29 cellular contexts compared by ENCODE assay signal in genomic region chr3:76231258-76231657, GRCh38.
"Had no signal": no experiment of that assay in that cellular context is flagged by ENCODE, and none has a peak within 500 bp of the region (broad histone marks: within the 10 kb centered on the region; RNA-seq: fewer than 3 reads in every experiment).

No MANE protein-coding gene starts in this region.

- H3K27ac Mint-ChIP-seq: stimulated activated effector memory CD8-positive, alpha-beta T cell treated with anti-CD3 and anti-CD28 coated beads, Interleukin-12 subunit alpha, Interleukin-12 subunit beta, amount 100 ng/mL, for 72 hours; stimulated activated memory B cell treated with anti-CD40 and anti-IgM and Interleukin-4, amounts not matched to agents 10 μg/mL and 1 μg/mL and 100 μg/mL, for 72 hours; stimulated activated naive B cell treated with anti-CD40 and anti-IgM and Interleukin-4, amounts not matched to agents 10 μg/mL and 1 μg/mL and 100 μg/mL, for 72 hours; stimulated activated naive CD8-positive, alpha-beta T cell treated with anti-CD3 and anti-CD28 coated beads, Interleukin-15, amount 100 ng/mL, for 72 hours; stimulated activated naive CD8-positive, alpha-beta T cell treated with anti-CD3 and anti-CD28 coated beads, Interleukin-15, Interleukin-2, amounts not matched to agents 100 ng/mL and 50 ng/mL, for 24 hours; type B pancreatic cell had no signal

- H3K9me3 ChIP-seq: suprapubic skin, testis, thoracic aorta, thyroid gland, tibial artery, tibial nerve, transverse colon, upper lobe of left lung, upper lobe of right lung, uterus, vagina had no signal

- H3K4me3 Mint-ChIP-seq: stimulated activated effector memory CD8-positive, alpha-beta T cell treated with anti-CD3 and anti-CD28 coated beads, Interleukin-12 subunit alpha, Interleukin-12 subunit beta, amount 100 ng/mL, for 72 hours; stimulated activated memory B cell treated with anti-CD40 and anti-IgM and Interleukin-4, amounts not matched to agents 10 μg/mL and 1 μg/mL and 100 μg/mL, for 72 hours; stimulated activated naive B cell treated with anti-CD40 and anti-IgM and Interleukin-4, amounts not matched to agents 10 μg/mL and 1 μg/mL and 100 μg/mL, for 72 hours; stimulated activated naive CD8-positive, alpha-beta T cell treated with anti-CD3 and anti-CD28 coated beads, Interleukin-15, amount 100 ng/mL, for 72 hours; stimulated activated naive CD8-positive, alpha-beta T cell treated with anti-CD3 and anti-CD28 coated beads, Interleukin-15, Interleukin-2, amounts not matched to agents 100 ng/mL and 50 ng/mL, for 24 hours; type B pancreatic cell had no signal

- ATAC-seq: stimulated activated effector memory CD8-positive, alpha-beta T cell treated with anti-CD3 and anti-CD28 coated beads, Interleukin-12 subunit alpha, Interleukin-12 subunit beta, amount 100 ng/mL, for 72 hours; stimulated activated memory B cell treated with anti-CD40 and anti-IgM and Interleukin-4, amounts not matched to agents 10 μg/mL and 1 μg/mL and 100 μg/mL, for 72 hours; stimulated activated naive B cell treated with anti-CD40 and anti-IgM and Interleukin-4, amounts not matched to agents 10 μg/mL and 1 μg/mL and 100 μg/mL, for 72 hours; stimulated activated naive CD8-positive, alpha-beta T cell treated with anti-CD3 and anti-CD28 coated beads, Interleukin-15, amount 100 ng/mL, for 72 hours; stimulated activated naive CD8-positive, alpha-beta T cell treated with anti-CD3 and anti-CD28 coated beads, Interleukin-15, Interleukin-2, amounts not matched to agents 100 U/mL and 50 U/mL, for 24 hours; upper lobe of right lung had no signal

- DNase-seq: stimulated activated CD4-positive, alpha-beta T cell treated with anti-CD3 and anti-CD28 coated beads, Interleukin-2, amount 100 ng/mL, for 48 hours; stimulated activated CD4-positive, alpha-beta T cell treated with anti-CD3 and anti-CD28 coated beads, Interleukin-4, amount 100 ng/mL, for 1 hour; stimulated activated CD4-positive, alpha-beta T cell treated with anti-CD3 and anti-CD28 coated beads, Interleukin-4, amount 100 ng/mL, for 24 hours; stimulated activated CD4-positive, alpha-beta T cell treated with anti-CD3 and anti-CD28 coated beads, Interleukin-4, amount 100 ng/mL, for 4 hours; stimulated activated CD8-positive, alpha-beta memory T cell treated with anti-CD3 and anti-CD28 coated beads, Interleukin-4, amount 100 ng/mL, for 48 hours; stimulated activated naive B cell treated with anti-CD40 and anti-IgM and Interleukin-4, amounts not matched to agents 10 μg/mL and 1 μg/mL and 100 μg/mL, for 72 hours; stimulated activated naive CD4-positive, alpha-beta T cell; stimulated activated naive CD4-positive, alpha-beta T cell treated with Interleukin-2 at 50 U/mL for 16 hours; stimulated activated naive CD8-positive, alpha-beta T cell treated with anti-CD3 and anti-CD28 coated beads, Interleukin-15, amount 100 ng/mL, for 72 hours; stimulated activated naive CD8-positive, alpha-beta T cell treated with anti-CD3 and anti-CD28 coated beads, Interleukin-15, Interleukin-2, amounts not matched to agents 100 U/mL and 50 U/mL, for 24 hours; stomach; substantia nigra; testis; thyroid gland; tibial artery; transverse colon; trophoblast cell; upper lobe of left lung; upper lobe of right lung; uterus had no signal

- H3K36me3 ChIP-seq: stomach, suprapubic skin, thoracic aorta, thyroid gland, tibial artery, tibial nerve, transverse colon, upper lobe of left lung, upper lobe of right lung, uterus, vagina had no signal

- H3K27ac ChIP-seq: stomach, suprapubic skin, testis, thoracic aorta, thyroid gland, tibial artery, tibial nerve, transverse colon, upper lobe of left lung, upper lobe of right lung, uterus, vagina had no signal

- H3K27me3 ChIP-seq: stomach, suprapubic skin, testis, thyroid gland, tibial artery, tibial nerve, transverse colon, upper lobe of left lung, upper lobe of right lung, uterus, vagina had no signal

- H3K4me3 ChIP-seq: stomach, suprapubic skin, testis, thoracic aorta, thyroid gland, tibial artery, tibial nerve, transverse colon, upper lobe of left lung, upper lobe of right lung, uterus, vagina had no signal

- H3K4me1 Mint-ChIP-seq: stimulated activated effector memory CD8-positive, alpha-beta T cell treated with anti-CD3 and anti-CD28 coated beads, Interleukin-12 subunit alpha, Interleukin-12 subunit beta, amount 100 ng/mL, for 72 hours; stimulated activated memory B cell treated with anti-CD40 and anti-IgM and Interleukin-4, amounts not matched to agents 10 μg/mL and 1 μg/mL and 100 μg/mL, for 72 hours; stimulated activated naive B cell treated with anti-CD40 and anti-IgM and Interleukin-4, amounts not matched to agents 10 μg/mL and 1 μg/mL and 100 μg/mL, for 72 hours; stimulated activated naive CD8-positive, alpha-beta T cell treated with anti-CD3 and anti-CD28 coated beads, Interleukin-15, amount 100 ng/mL, for 72 hours had no signal

- H3K4me1 ChIP-seq: stomach, suprapubic skin, testis, thyroid gland, tibial artery, tibial nerve, transverse colon, upper lobe of left lung, upper lobe of right lung, uterus, vagina had no signal

- H3K36me3 Mint-ChIP-seq: stimulated activated effector memory CD8-positive, alpha-beta T cell treated with anti-CD3 and anti-CD28 coated beads, Interleukin-12 subunit alpha, Interleukin-12 subunit beta, amount 100 ng/mL, for 72 hours; stimulated activated memory B cell treated with anti-CD40 and anti-IgM and Interleukin-4, amounts not matched to agents 10 μg/mL and 1 μg/mL and 100 μg/mL, for 72 hours; stimulated activated naive B cell treated with anti-CD40 and anti-IgM and Interleukin-4, amounts not matched to agents 10 μg/mL and 1 μg/mL and 100 μg/mL, for 72 hours; type B pancreatic cell had no signal

- FAIRE-seq: urothelium cell line had no signal

- H3K27me3 Mint-ChIP-seq: stimulated activated memory B cell treated with anti-CD40 and anti-IgM and Interleukin-4, amounts not matched to agents 10 μg/mL and 1 μg/mL and 100 μg/mL, for 72 hours; stimulated activated naive B cell treated with anti-CD40 and anti-IgM and Interleukin-4, amounts not matched to agents 10 μg/mL and 1 μg/mL and 100 μg/mL, for 72 hours; stimulated activated naive CD8-positive, alpha-beta T cell treated with anti-CD3 and anti-CD28 coated beads, Interleukin-15, amount 100 ng/mL, for 72 hours; stimulated activated naive CD8-positive, alpha-beta T cell treated with anti-CD3 and anti-CD28 coated beads, Interleukin-15, Interleukin-2, amounts not matched to agents 100 ng/mL and 50 ng/mL, for 24 hours; type B pancreatic cell had no signal
